In the genomic region with DNA sequence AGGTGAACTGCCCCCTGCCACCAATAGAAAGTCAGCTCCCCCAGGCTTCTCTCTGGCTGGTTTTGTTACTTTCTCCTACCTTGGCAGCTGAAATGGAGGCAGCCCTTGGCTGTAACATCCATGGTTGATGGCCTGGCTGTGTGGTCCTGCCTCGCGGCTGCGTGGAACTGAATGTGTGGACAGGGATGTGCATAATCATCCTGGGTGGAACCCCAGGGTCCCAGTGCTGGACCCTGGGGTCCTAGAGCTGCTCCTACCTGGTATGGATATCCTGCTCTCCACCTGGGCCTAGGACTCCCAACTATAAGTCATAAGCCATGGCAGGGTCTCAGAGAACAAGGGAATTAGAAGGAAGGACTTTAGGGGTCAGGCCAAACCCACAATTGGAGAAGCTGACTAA, we compare ENCODE assay signal across 2 cellular contexts.
TF ChIP-seq lines count a peak whose summit lies in the region.

No MANE protein-coding gene starts in this region.

TF ChIP-seq in GM23338, 12 proteins besides CTCF, POLR2A, EP300 and RAD21 (continued from another document and continues in another):
- TF ChIP-seq, protein P1, sequence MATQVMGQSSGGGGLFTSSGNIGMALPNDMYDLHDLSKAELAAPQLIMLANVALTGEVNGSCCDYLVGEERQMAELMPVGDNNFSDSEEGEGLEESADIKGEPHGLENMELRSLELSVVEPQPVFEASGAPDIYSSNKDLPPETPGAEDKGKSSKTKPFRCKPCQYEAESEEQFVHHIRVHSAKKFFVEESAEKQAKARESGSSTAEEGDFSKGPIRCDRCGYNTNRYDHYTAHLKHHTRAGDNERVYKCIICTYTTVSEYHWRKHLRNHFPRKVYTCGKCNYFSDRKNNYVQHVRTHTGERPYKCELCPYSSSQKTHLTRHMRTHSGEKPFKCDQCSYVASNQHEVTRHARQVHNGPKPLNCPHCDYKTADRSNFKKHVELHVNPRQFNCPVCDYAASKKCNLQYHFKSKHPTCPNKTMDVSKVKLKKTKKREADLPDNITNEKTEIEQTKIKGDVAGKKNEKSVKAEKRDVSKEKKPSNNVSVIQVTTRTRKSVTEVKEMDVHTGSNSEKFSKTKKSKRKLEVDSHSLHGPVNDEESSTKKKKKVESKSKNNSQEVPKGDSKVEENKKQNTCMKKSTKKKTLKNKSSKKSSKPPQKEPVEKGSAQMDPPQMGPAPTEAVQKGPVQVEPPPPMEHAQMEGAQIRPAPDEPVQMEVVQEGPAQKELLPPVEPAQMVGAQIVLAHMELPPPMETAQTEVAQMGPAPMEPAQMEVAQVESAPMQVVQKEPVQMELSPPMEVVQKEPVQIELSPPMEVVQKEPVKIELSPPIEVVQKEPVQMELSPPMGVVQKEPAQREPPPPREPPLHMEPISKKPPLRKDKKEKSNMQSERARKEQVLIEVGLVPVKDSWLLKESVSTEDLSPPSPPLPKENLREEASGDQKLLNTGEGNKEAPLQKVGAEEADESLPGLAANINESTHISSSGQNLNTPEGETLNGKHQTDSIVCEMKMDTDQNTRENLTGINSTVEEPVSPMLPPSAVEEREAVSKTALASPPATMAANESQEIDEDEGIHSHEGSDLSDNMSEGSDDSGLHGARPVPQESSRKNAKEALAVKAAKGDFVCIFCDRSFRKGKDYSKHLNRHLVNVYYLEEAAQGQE (IDR thresholded peaks at IDR 0.05; ENCODE audit: unreplicated experiment): no peak
- TF ChIP-seq EZH2 (IDR thresholded peaks at IDR 0.05; ENCODE audit: low read depth, unreplicated experiment): no peak
- no peak for TF ChIP-seq STAT1 (IDR thresholded peaks at IDR 0.05; ENCODE audit: unreplicated experiment)
- TF ChIP-seq CREB1 (CRISPR knock-in tag; IDR thresholded peaks at IDR 0.05; ENCODE audit: low read depth): no peak
- TF ChIP-seq JUNB (IDR thresholded peaks at IDR 0.05; ENCODE audit: unreplicated experiment): no peak
- TF ChIP-seq NANOG (IDR thresholded peaks at IDR 0.05; ENCODE audit: borderline replicate concordance): no peak
- no peak for TF ChIP-seq ZNF331 (CRISPR knock-in tag; IDR thresholded peaks at IDR 0.05; ENCODE audit: low read depth)
- TF ChIP-seq, protein P2, sequence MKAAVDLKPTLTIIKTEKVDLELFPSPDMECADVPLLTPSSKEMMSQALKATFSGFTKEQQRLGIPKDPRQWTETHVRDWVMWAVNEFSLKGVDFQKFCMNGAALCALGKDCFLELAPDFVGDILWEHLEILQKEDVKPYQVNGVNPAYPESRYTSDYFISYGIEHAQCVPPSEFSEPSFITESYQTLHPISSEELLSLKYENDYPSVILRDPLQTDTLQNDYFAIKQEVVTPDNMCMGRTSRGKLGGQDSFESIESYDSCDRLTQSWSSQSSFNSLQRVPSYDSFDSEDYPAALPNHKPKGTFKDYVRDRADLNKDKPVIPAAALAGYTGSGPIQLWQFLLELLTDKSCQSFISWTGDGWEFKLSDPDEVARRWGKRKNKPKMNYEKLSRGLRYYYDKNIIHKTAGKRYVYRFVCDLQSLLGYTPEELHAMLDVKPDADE (IDR thresholded peaks at IDR 0.05): no peak
- no peak for TF ChIP-seq EZH2phosphoT487 (IDR thresholded peaks at IDR 0.05; ENCODE audit: unreplicated experiment)
- TF ChIP-seq ZNF114 (CRISPR knock-in tag; IDR thresholded peaks at IDR 0.05): no peak

TF ChIP-seq in WTC11, 78 proteins besides CTCF, POLR2A, EP300 and RAD21 (continued from another document):
- TF ChIP-seq, protein P3, sequence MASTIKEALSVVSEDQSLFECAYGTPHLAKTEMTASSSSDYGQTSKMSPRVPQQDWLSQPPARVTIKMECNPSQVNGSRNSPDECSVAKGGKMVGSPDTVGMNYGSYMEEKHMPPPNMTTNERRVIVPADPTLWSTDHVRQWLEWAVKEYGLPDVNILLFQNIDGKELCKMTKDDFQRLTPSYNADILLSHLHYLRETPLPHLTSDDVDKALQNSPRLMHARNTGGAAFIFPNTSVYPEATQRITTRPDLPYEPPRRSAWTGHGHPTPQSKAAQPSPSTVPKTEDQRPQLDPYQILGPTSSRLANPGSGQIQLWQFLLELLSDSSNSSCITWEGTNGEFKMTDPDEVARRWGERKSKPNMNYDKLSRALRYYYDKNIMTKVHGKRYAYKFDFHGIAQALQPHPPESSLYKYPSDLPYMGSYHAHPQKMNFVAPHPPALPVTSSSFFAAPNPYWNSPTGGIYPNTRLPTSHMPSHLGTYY (CRISPR knock-in tag; IDR thresholded peaks at IDR 0.05): no peak
- TF ChIP-seq, protein P4, sequence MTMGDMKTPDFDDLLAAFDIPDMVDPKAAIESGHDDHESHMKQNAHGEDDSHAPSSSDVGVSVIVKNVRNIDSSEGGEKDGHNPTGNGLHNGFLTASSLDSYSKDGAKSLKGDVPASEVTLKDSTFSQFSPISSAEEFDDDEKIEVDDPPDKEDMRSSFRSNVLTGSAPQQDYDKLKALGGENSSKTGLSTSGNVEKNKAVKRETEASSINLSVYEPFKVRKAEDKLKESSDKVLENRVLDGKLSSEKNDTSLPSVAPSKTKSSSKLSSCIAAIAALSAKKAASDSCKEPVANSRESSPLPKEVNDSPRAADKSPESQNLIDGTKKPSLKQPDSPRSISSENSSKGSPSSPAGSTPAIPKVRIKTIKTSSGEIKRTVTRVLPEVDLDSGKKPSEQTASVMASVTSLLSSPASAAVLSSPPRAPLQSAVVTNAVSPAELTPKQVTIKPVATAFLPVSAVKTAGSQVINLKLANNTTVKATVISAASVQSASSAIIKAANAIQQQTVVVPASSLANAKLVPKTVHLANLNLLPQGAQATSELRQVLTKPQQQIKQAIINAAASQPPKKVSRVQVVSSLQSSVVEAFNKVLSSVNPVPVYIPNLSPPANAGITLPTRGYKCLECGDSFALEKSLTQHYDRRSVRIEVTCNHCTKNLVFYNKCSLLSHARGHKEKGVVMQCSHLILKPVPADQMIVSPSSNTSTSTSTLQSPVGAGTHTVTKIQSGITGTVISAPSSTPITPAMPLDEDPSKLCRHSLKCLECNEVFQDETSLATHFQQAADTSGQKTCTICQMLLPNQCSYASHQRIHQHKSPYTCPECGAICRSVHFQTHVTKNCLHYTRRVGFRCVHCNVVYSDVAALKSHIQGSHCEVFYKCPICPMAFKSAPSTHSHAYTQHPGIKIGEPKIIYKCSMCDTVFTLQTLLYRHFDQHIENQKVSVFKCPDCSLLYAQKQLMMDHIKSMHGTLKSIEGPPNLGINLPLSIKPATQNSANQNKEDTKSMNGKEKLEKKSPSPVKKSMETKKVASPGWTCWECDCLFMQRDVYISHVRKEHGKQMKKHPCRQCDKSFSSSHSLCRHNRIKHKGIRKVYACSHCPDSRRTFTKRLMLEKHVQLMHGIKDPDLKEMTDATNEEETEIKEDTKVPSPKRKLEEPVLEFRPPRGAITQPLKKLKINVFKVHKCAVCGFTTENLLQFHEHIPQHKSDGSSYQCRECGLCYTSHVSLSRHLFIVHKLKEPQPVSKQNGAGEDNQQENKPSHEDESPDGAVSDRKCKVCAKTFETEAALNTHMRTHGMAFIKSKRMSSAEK (CRISPR knock-in tag; IDR thresholded peaks at IDR 0.05; ENCODE audit: borderline replicate concordance): no peak
- TF ChIP-seq MYBL2 (CRISPR knock-in tag; IDR thresholded peaks at IDR 0.05) (no peak), NR1H2 (CRISPR knock-in tag; IDR thresholded peaks at IDR 0.05) (no peak), ZNF671 (CRISPR knock-in tag; IDR thresholded peaks at IDR 0.05) (no peak), TCF7 (CRISPR knock-in tag; IDR thresholded peaks at IDR 0.05; ENCODE audit: low read depth) (no peak), ZNF121 (CRISPR knock-in tag; IDR thresholded peaks at IDR 0.05) (no peak)
- TF ChIP-seq, protein P5, sequence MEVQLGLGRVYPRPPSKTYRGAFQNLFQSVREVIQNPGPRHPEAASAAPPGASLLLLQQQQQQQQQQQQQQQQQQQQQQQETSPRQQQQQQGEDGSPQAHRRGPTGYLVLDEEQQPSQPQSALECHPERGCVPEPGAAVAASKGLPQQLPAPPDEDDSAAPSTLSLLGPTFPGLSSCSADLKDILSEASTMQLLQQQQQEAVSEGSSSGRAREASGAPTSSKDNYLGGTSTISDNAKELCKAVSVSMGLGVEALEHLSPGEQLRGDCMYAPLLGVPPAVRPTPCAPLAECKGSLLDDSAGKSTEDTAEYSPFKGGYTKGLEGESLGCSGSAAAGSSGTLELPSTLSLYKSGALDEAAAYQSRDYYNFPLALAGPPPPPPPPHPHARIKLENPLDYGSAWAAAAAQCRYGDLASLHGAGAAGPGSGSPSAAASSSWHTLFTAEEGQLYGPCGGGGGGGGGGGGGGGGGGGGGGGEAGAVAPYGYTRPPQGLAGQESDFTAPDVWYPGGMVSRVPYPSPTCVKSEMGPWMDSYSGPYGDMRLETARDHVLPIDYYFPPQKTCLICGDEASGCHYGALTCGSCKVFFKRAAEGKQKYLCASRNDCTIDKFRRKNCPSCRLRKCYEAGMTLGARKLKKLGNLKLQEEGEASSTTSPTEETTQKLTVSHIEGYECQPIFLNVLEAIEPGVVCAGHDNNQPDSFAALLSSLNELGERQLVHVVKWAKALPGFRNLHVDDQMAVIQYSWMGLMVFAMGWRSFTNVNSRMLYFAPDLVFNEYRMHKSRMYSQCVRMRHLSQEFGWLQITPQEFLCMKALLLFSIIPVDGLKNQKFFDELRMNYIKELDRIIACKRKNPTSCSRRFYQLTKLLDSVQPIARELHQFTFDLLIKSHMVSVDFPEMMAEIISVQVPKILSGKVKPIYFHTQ (CRISPR knock-in tag; IDR thresholded peaks at IDR 0.05): no peak
